In the genomic region with DNA sequence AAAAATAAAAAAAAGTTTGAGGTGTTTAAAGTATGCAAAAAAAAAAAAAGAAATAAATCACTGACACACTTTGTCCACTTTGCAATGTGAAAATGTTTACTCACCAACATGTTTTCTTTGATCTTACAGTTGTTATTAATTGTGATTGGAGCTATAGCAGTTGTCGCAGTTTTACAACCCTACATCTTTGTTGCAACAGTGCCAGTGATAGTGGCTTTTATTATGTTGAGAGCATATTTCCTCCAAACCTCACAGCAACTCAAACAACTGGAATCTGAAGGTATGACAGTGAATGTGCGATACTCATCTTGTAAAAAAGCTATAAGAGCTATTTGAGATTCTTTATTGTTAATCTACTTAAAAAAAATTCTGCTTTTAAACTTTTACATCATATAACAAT, we compare ENCODE assay signal across 28 cellular contexts.
"Had no signal": no experiment of that assay in that cellular context is flagged by ENCODE, and none has a peak within 500 bp of the region (broad histone marks: within the 10 kb centered on the region; RNA-seq: fewer than 3 reads in every experiment).

No MANE protein-coding gene starts in this region.

- H3K4me1 ChIP-seq: neural progenitor cell, parathyroid adenoma, psoas muscle, sigmoid colon, spleen, suprapubic skin, testis, tibial artery had no signal

- FAIRE-seq: urothelium cell line had no signal

- H3K9me3 ChIP-seq: ovary, psoas muscle, right lobe of liver, sigmoid colon, spleen, suprapubic skin, testis, tibial artery, transverse colon had no signal

- DNase-seq: naive thymus-derived CD4-positive, alpha-beta T cell; natural killer cell; occipital lobe; ovary; posterior cingulate gyrus; psoas muscle; right cardiac atrium; right lobe of liver; sigmoid colon; spleen; stimulated activated CD4-positive, alpha-beta T cell treated with anti-CD3 and anti-CD28 coated beads, Interleukin-12 subunit alpha, Interleukin-12 subunit beta, amount 100 ng/mL, for 4 hours; stimulated activated CD4-positive, alpha-beta T cell treated with anti-CD3 and anti-CD28 coated beads, Interleukin-1b, Interleukin-23, amount 100 ng/mL, for 48 hours; stimulated activated CD4-positive, alpha-beta T cell treated with anti-CD3 and anti-CD28 coated beads, Interleukin-4, amount 100 ng/mL, for 1 hour; stimulated activated CD4-positive, alpha-beta T cell treated with anti-CD3 and anti-CD28 coated beads, Interleukin-4, amount 100 ng/mL, for 4 hours; stimulated activated CD8-positive, alpha-beta memory T cell treated with anti-CD3 and anti-CD28 coated beads, Interleukin-4, amount 100 ng/mL, for 48 hours; stimulated activated naive CD4-positive, alpha-beta T cell; stimulated activated naive CD8-positive, alpha-beta T cell treated with anti-CD3 and anti-CD28 coated beads, Interleukin-15, amount 100 ng/mL, for 72 hours; stimulated activated naive CD8-positive, alpha-beta T cell treated with anti-CD3 and anti-CD28 coated beads, Interleukin-15, Interleukin-2, amounts not matched to agents 100 U/mL and 50 U/mL, for 24 hours; substantia nigra; testis; tibial artery; transverse colon had no signal

- ATAC-seq: naive thymus-derived CD4-positive, alpha-beta T cell; natural killer cell; psoas muscle; right cardiac atrium; right lobe of liver; stimulated activated memory B cell treated with anti-CD40 and anti-IgM and Interleukin-4, amounts not matched to agents 10 μg/mL and 1 μg/mL and 100 μg/mL, for 72 hours; stimulated activated naive CD8-positive, alpha-beta T cell treated with anti-CD3 and anti-CD28 coated beads, Interleukin-15, amount 100 ng/mL, for 72 hours; stimulated activated naive CD8-positive, alpha-beta T cell treated with anti-CD3 and anti-CD28 coated beads, Interleukin-15, Interleukin-2, amounts not matched to agents 100 U/mL and 50 U/mL, for 24 hours had no signal

- H3K4me3 ChIP-seq: neural progenitor cell, ovary, psoas muscle, right lobe of liver, sigmoid colon, smooth muscle cell, spleen, suprapubic skin, testis, tibial artery, transverse colon had no signal

- H3K36me3 ChIP-seq: neural progenitor cell, ovary, right lobe of liver, sigmoid colon, spleen, suprapubic skin, tibial artery, transverse colon had no signal
